Comparison of ENCODE assay signal across 9 cellular contexts in the genomic region with DNA sequence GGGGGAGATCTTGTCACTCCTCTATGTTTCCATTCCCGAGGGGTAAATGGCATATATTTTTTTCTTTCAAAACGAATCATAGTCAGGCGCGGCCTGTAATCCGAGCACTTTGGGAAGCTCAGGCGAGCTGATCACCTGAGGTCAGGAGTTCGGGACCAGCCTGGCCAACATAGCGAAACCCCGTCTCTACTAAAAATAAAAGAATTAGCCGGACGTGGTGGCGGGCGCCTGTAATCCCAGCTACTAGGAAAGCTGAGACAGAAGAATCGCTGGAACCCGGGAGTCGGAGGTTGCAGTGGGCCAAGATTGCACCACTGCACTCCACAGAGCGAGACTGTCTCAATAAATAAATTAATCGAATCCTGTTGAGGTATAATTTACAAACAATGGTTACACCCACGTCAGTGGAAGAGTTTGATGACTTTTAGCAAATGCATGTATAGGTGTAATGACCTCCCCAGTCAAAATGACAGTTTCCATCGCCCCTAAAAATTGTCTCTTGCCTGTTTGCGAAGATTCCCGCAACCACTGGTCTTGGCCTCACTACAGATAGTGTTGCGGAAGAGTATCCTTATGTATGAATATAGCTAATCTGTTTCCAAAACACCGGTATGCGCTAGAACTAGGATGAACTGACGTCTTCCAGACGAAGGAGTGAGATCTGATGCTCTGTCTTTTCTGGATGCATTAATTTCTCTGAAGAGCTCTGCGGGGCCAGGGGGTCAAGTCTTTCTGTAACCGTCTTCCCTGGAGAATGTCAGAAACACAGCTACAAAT. TPM values are rescaled to one million over a fixed set of nuclear protein-coding genes. Genes with fewer than 3 reads are reported as not detected.
A peak's percentile ranks its signal among the peaks of the same experiment; 100 is the strongest.
DNase-seq lines count a peak whose midpoint lies in the region; ATAC-seq, FAIRE-seq and TF ChIP-seq lines count a peak whose summit lies in the region.
"Had no signal": no experiment of that assay in that cellular context is flagged by ENCODE, and none has a peak within 500 bp of the region (broad histone marks: within the 10 kb centered on the region; RNA-seq: fewer than 3 reads in every experiment).

No MANE protein-coding gene starts in this region.

- no peaks in the 10 kb centered on the region for H3K9me3 ChIP-seq in DOHH2 (ENCODE audit: control insufficient read depth, insufficient read depth, low read length)
- no peaks in the 10 kb centered on the region for H3K9me3 ChIP-seq in PC-3 (ENCODE audit: low read length)
- no peaks in the 10 kb centered on the region for H3K9me3 ChIP-seq in pancreas

- H3K4me2 ChIP-seq in DOHH2 (ENCODE audit: low read length), result peak overlapping the region; percentile 87
- peak overlapping the region; percentile 81 for H3K4me2 ChIP-seq in PC-3 (ENCODE audit: low read length)

- H3K4me3 ChIP-seq in DOHH2 (ENCODE audit: low read length) (peak overlapping the region; percentile 75), PC-3 (ENCODE audit: low read length) (peak overlapping the region; percentile 94; the same call in 1 of the 2 replicates), epithelial cell of esophagus (ENCODE audit: low read length) (peak overlapping the region; percentile 97), pancreas (peak overlapping the region; percentile 56 to 86 (median 77))

- BruUV-seq in PC-3 (replicated peaks; lab: Mats Ljungman, UMichigan), result no TSS peak

- H3K9me2 ChIP-seq in DOHH2 (replicated peaks; ENCODE audit: control insufficient read depth, low read length) (no peaks in the 10 kb centered on the region), PC-3 (replicated peaks; ENCODE audit: low read length) (no peaks in the 10 kb centered on the region)

- DNase-seq in PC-3 (no peak), epithelial cell of esophagus (ENCODE audit: low read depth) (no peak), pancreas (peak in 1 of 6 donors; percentile 12), HCEC 1CT (no peak), NCI-H2171 (lab: John Stamatoyannopoulos, UW) (no peak), NAMALWA (ENCODE audit: low spot score) (no peak), NCI-H2081 (lab: John Stamatoyannopoulos, UW) (no peak)

- WGBS in pancreas, 2 donors, result 80 to 84% methylated on average over 29 of the region's 29 CpGs

- peaks cover 17% of the 10 kb centered on the region for H3K4me1 ChIP-seq in DOHH2 (ENCODE audit: control insufficient read depth, low read length)
- H3K4me1 ChIP-seq in PC-3 (ENCODE audit: insufficient read depth, low read length), result peaks cover 5% of the 10 kb centered on the region
- peaks cover 11 to 22% (median 20%) of the 10 kb centered on the region in 3 donors for H3K4me1 ChIP-seq in pancreas

- H2AFZ ChIP-seq in PC-3 (ENCODE audit: low read length), result peak overlapping the region; percentile 91

- intact Hi-C loops in PC-3 (cut with micrococcal nuclease), result no loop called here
- intact Hi-C loops in pancreas (cut with DNase I), result no loop called here

- no peak overlapping the region for H3K27ac ChIP-seq in DOHH2 (ENCODE audit: low read depth, low read length)
- no peak overlapping the region for H3K27ac ChIP-seq in PC-3 (ENCODE audit: low read length)
- H3K27ac ChIP-seq in pancreas, result peak overlapping the region; percentile 35 to 89 (median 71)

- no peak overlapping the region; the same call in 1 of the 2 replicates for H3K9ac ChIP-seq in PC-3 (ENCODE audit: low read length)

- no peak for FAIRE-seq in pancreas (lab: Jason Lieb, UNC)
- FAIRE-seq: colon had no signal

- POLR2A ChIA-PET in PC-3 (lab: Charles Lee; ENCODE audit: unreplicated experiment), result interaction anchor here (0.6 kb wide), 2 partner anchors 90 to 189 kb away, joined by 3 to 8 read pairs; no protein-coding TSS in a partner anchor

- ATAC-seq in PC-3, result no peak
- no peak for ATAC-seq in pancreas

- CTCF ChIA-PET in PC-3 (lab: Charles Lee), result interaction anchor here (0.5 kb wide), 1 partner anchor 17 kb away, joined by 3 read pairs; no protein-coding TSS in a partner anchor

- H3K36me3 ChIP-seq in DOHH2 (ENCODE audit: control insufficient read depth, low read length) (peaks cover 30% of the 10 kb centered on the region), PC-3 (ENCODE audit: low read depth, low read length) (peaks cover 4% of the 10 kb centered on the region; the same call in 1 of the 2 replicates), pancreas (no peaks in the 10 kb centered on the region)

- H3F3A ChIP-seq in DOHH2 (ENCODE audit: control insufficient read depth, insufficient read depth) (peaks cover 7% of the 10 kb centered on the region; the same call in 1 of the 2 replicates), PC-3 (ENCODE audit: low read length, unreplicated experiment) (no peaks in the 10 kb centered on the region)

- H4K20me1 ChIP-seq in DOHH2 (ENCODE audit: control insufficient read depth, insufficient read depth, low read depth, low read length) (no peaks in the 10 kb centered on the region), PC-3 (ENCODE audit: low read length) (no peaks in the 10 kb centered on the region)

- H3K27me3 ChIP-seq in DOHH2 (ENCODE audit: control insufficient read depth, low read length), result peaks cover 7% of the 10 kb centered on the region
- H3K27me3 ChIP-seq in PC-3 (ENCODE audit: low read length), result peaks cover 6% of the 10 kb centered on the region
- no peaks in the 10 kb centered on the region for H3K27me3 ChIP-seq in pancreas

- TF ChIP-seq CTCF in DOHH2 (IDR thresholded peaks at IDR 0.05; ENCODE audit: low read depth, low read length, poor library complexity, severe bottlenecking) (no peak), PC-3 (conservative IDR thresholded peaks at IDR 0.05; ENCODE audit: low read depth, low read length) (no peak), epithelial cell of esophagus (IDR thresholded peaks at IDR 0.05; ENCODE audit: insufficient read depth, low read depth, low read length, missing control alignments) (no peak), pancreas (IDR thresholded peaks at IDR 0.05) (no peak)

- H3K79me2 ChIP-seq in DOHH2 (ENCODE audit: control insufficient read depth, low read length) (peaks cover 42% of the 10 kb centered on the region), PC-3 (ENCODE audit: low read length) (peaks cover 35% of the 10 kb centered on the region)

RNA-seq across cellular contexts. Expression of gene HEATR1, which starts 0.9 kb away (rescaled TPM):
- 27.6 TPM in 2 replicates for total RNA-seq in PC-3 (2014; rRNA removed)
- total RNA-seq in pancreas, result 10 to 100 TPM; 13.7 to 21.2 (median 16.8) TPM
- polyA plus RNA-seq in pancreas, result 1 to 10 TPM; 4.1 to 4.8 TPM

Comparison
In these comparisons a context has a peak if more than half of its experiments do, and no peak if none do; other contexts are left out.
1. H3K27ac ChIP-seq: peak in pancreas (4 of 4); none in DOHH2 (single experiment) and PC-3 (single experiment).
2. Peak in every context shown above with its lines, with median percentiles within 50 percentile points of each other: H3K4me3 ChIP-seq.